ENCODE assay signal across 11 cellular contexts in the genomic region with DNA sequence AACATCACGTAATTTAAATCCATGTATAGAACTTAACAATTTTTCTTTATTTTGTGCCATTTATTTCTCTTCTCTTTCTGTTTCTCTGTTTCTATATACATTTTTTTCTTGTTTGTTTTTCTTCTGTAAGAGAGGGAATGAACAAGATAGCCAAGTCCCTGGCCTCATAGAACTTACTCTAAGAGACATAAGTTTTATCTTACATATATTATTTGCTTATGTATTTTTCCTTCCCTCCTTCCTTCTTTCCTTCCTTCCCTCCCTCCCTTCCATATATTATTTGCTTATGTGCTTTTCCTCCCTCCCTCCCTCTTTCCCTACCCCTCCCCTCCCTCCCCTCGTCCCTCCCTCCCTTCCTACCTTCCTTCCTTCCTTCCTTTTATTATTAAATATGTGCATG.
"Had no signal": no experiment of that assay in that cellular context is flagged by ENCODE, and none has a peak within 500 bp of the region (broad histone marks: within the 10 kb centered on the region; RNA-seq: fewer than 3 reads in every experiment).

No MANE protein-coding gene starts in this region.

- H3K4me2 ChIP-seq: GM23338 had no signal

- DNase-seq: GM23248, GOT3, H7, H9, HCEC 1CT, HFFc6 had no signal

- H3K36me3 ChIP-seq: HAP-1 had no signal

- H3K27ac ChIP-seq: GM23248 had no signal

- H3K4me1 ChIP-seq: HAP-1 had no signal

- H3K4me3 ChIP-seq: GM23248, GM23338, HAP-1 had no signal

- ATAC-seq: GM23338, HCT116 had no signal

- H2AFZ ChIP-seq: GM23248, GM23338 had no signal

- H3K9ac ChIP-seq: GM23248 had no signal

- FAIRE-seq: H1, H54 had no signal

- H3K9me3 ChIP-seq: HAP-1 had no signal
